1 cellular context compared by ENCODE assay signal in genomic region chr13:23375007-23375971, GRCh38.
TF ChIP-seq lines count a peak whose summit lies in the region.

No MANE protein-coding gene starts in this region.

TF ChIP-seq in SK-N-SH, 30 proteins besides CTCF, POLR2A, EP300 and RAD21 (continued from another document):
- 0 out of 2 replicates have a peak, but pooled peaks have one; percentile 17 for TF ChIP-seq PBX3 (IDR thresholded peaks at IDR 0.05)
- no peak for TF ChIP-seq EZH2phosphoT487 (IDR thresholded peaks at IDR 0.05; ENCODE audit: borderline replicate concordance, low read depth)
- no peak for TF ChIP-seq TCF12 (IDR thresholded peaks at IDR 0.05)
- TF ChIP-seq SMC3 (IDR thresholded peaks at IDR 0.05; ENCODE audit: low read depth, low read length), result 0 out of 2 replicates have a peak, but pooled peaks have one; percentile 8
- 0 out of 2 replicates have a peak, but pooled peaks have one; percentile 30 for TF ChIP-seq ELF1 (IDR thresholded peaks at IDR 0.05)
- no peak for TF ChIP-seq CHD2 (IDR thresholded peaks at IDR 0.05; ENCODE audit: low read length, partially characterized antibody)
- 0 out of 2 replicates have a peak, but pooled peaks have one; percentile 11 for TF ChIP-seq REST (IDR thresholded peaks at IDR 0.05; ENCODE audit: low read depth, low read length)
- no peak for TF ChIP-seq FOXM1 (IDR thresholded peaks at IDR 0.05; ENCODE audit: low read depth)
- TF ChIP-seq GABPA (IDR thresholded peaks at IDR 0.05; ENCODE audit: low read depth), result no peak
- no peak for TF ChIP-seq RFX5 (IDR thresholded peaks at IDR 0.05; ENCODE audit: low read length)
- no peak for TF ChIP-seq JUND (IDR thresholded peaks at IDR 0.05)
- TF ChIP-seq FOXJ3 (CRISPR knock-in tag; IDR thresholded peaks at IDR 0.05), result no peak
- TF ChIP-seq MXI1 (IDR thresholded peaks at IDR 0.05; ENCODE audit: low read depth, low read length), result peak; percentile 64; the same call in 1 of the 2 replicates
- TF ChIP-seq SIN3A (IDR thresholded peaks at IDR 0.05; ENCODE audit: borderline replicate concordance, low read depth, low read length), result no peak; the same call in 1 of the 2 replicates
- no peak for TF ChIP-seq YY1 (IDR thresholded peaks at IDR 0.05; ENCODE audit: low read depth)
- TF ChIP-seq MAX (IDR thresholded peaks at IDR 0.05; ENCODE audit: low read depth), result peak; percentile 47; the same call in 1 of the 2 replicates
- TF ChIP-seq TEAD4 (IDR thresholded peaks at IDR 0.05; ENCODE audit: borderline replicate concordance, insufficient read depth), result no peak
- TF ChIP-seq IRF3 (IDR thresholded peaks at IDR 0.05; ENCODE audit: low read depth, low read length), result no peak
- peak; percentile 47; the same call in 1 of the 2 replicates for TF ChIP-seq POLR2AphosphoS5 (IDR thresholded peaks at IDR 0.05; ENCODE audit: low read depth, low read length)
